Comparison of ENCODE assay signal across 39 cellular contexts in genomic region chr6:114816678-114817077, GRCh38.
"Had no signal": no experiment of that assay in that cellular context is flagged by ENCODE, and none has a peak within 500 bp of the region (broad histone marks: within the 10 kb centered on the region; RNA-seq: fewer than 3 reads in every experiment).

No MANE protein-coding gene starts in this region.

- H3K27ac Mint-ChIP-seq: activated CD4-positive, alpha-beta memory T cell treated with anti-CD3 and anti-CD28 coated beads for 36 hours; activated CD4-positive, alpha-beta T cell treated with anti-CD3 and anti-CD28 coated beads, Interleukin-2, amount 10 ng/mL, durations not matched to agents 24 days and 14 days; activated naive CD4-positive, alpha-beta T cell treated with anti-CD3 and anti-CD28 coated beads for 36 hours; activated naive CD8-positive, alpha-beta T cell treated with anti-CD3 and anti-CD28 coated beads, Interleukin-2, amount 10 ng/mL, durations not matched to agents 7 days and 5 days; activated T-helper 1 cell treated with anti-CD3 and anti-CD28 coated beads, Interleukin-12 subunit alpha, Interleukin-12 subunit beta, Interleukin-2, Interleukin-4 antibody, amounts not matched to agents 30 ng/mL and 10 ng/mL and 1 ng/mL, durations not matched to agents 14 hours and 24 hours and 36 hours; effector memory CD8-positive, alpha-beta T cell; immature natural killer cell; mesothelial cell of epicardium; naive B cell; nephron progenitor cell; stimulated activated effector memory CD8-positive, alpha-beta T cell treated with anti-CD3 and anti-CD28 coated beads, Interleukin-12 subunit alpha, Interleukin-12 subunit beta, amount 100 ng/mL, for 72 hours; stimulated activated naive CD8-positive, alpha-beta T cell treated with anti-CD3 and anti-CD28 coated beads, Interleukin-15, Interleukin-2, amounts not matched to agents 100 ng/mL and 50 ng/mL, for 24 hours; type B pancreatic cell had no signal

- H3K27ac ChIP-seq: ascending aorta, brain microvascular endothelial cell, coronary artery, heart left ventricle, neutrophil, ovary, prostate gland, skin epidermis, thoracic aorta, uterus had no signal

- H3K9me3 Mint-ChIP-seq: activated CD4-positive, alpha-beta T cell treated with anti-CD3 and anti-CD28 coated beads, Interleukin-2, amount 10 ng/mL, durations not matched to agents 24 days and 14 days; type B pancreatic cell had no signal

- H3K36me3 ChIP-seq: ascending aorta, brain microvascular endothelial cell, heart left ventricle, neutrophil, ovary, prostate gland, thoracic aorta, uterus had no signal

- H3K27me3 Mint-ChIP-seq: activated CD4-positive, alpha-beta memory T cell treated with anti-CD3 and anti-CD28 coated beads for 36 hours; activated CD4-positive, alpha-beta T cell treated with anti-CD3 and anti-CD28 coated beads, Interleukin-2, amount 10 ng/mL, durations not matched to agents 24 days and 14 days; activated naive CD8-positive, alpha-beta T cell treated with anti-CD3 and anti-CD28 coated beads, Interleukin-2, amount 10 ng/mL, durations not matched to agents 7 days and 5 days; effector memory CD8-positive, alpha-beta T cell; naive B cell; stimulated activated naive CD8-positive, alpha-beta T cell treated with anti-CD3 and anti-CD28 coated beads, Interleukin-15, Interleukin-2, amounts not matched to agents 100 ng/mL and 50 ng/mL, for 24 hours; type B pancreatic cell had no signal

- ATAC-seq: effector memory CD8-positive, alpha-beta T cell; esophagus mucosa; heart left ventricle; left colon; sciatic nerve; stimulated activated effector memory CD8-positive, alpha-beta T cell treated with anti-CD3 and anti-CD28 coated beads, Interleukin-12 subunit alpha, Interleukin-12 subunit beta, amount 100 ng/mL, for 72 hours had no signal

- H3K4me1 ChIP-seq: ascending aorta, heart left ventricle, prostate gland, uterus had no signal

- H3K4me1 Mint-ChIP-seq: activated CD4-positive, alpha-beta T cell treated with anti-CD3 and anti-CD28 coated beads, Interleukin-2, amount 10 ng/mL, durations not matched to agents 24 days and 14 days; activated naive CD8-positive, alpha-beta T cell treated with anti-CD3 and anti-CD28 coated beads, Interleukin-2, amount 10 ng/mL, durations not matched to agents 7 days and 5 days; immature natural killer cell; mesothelial cell of epicardium; naive B cell; nephron progenitor cell; stimulated activated effector memory CD8-positive, alpha-beta T cell treated with anti-CD3 and anti-CD28 coated beads, Interleukin-12 subunit alpha, Interleukin-12 subunit beta, amount 100 ng/mL, for 72 hours had no signal

- H3K36me3 Mint-ChIP-seq: activated CD4-positive, alpha-beta memory T cell treated with anti-CD3 and anti-CD28 coated beads for 36 hours; activated naive CD8-positive, alpha-beta T cell treated with anti-CD3 and anti-CD28 coated beads, Interleukin-2, amount 10 ng/mL, durations not matched to agents 7 days and 5 days; mesothelial cell of epicardium; naive B cell; stimulated activated effector memory CD8-positive, alpha-beta T cell treated with anti-CD3 and anti-CD28 coated beads, Interleukin-12 subunit alpha, Interleukin-12 subunit beta, amount 100 ng/mL, for 72 hours; type B pancreatic cell had no signal

- DNase-seq: activated CD4-positive, alpha-beta memory T cell treated with anti-CD3 and anti-CD28 coated beads for 36 hours; activated CD4-positive, alpha-beta T cell treated with anti-CD3 and anti-CD28 coated beads, Interleukin-2, amount 10 ng/mL, durations not matched to agents 24 days and 14 days; activated CD4-positive, CD25-positive, alpha-beta regulatory T cell treated with anti-CD3 and anti-CD28 coated beads, Interleukin-2, amount 50 U/mL, for 72 hours; activated CD8-positive, alpha-beta memory T cell treated with anti-CD3 and anti-CD28 coated beads, Interleukin-2, amount 50 U/mL, for 4 hours; activated effector memory CD4-positive, alpha-beta T cell treated with anti-CD3 and anti-CD28 coated beads, Interleukin-2, amount 50 U/mL, for 16 hours; activated naive CD4-positive, alpha-beta T cell treated with anti-CD3 and anti-CD28 coated beads for 36 hours; activated naive CD8-positive, alpha-beta T cell treated with anti-CD3 and anti-CD28 coated beads, Interleukin-2, amount 10 ng/mL, durations not matched to agents 7 days and 5 days; activated T-cell treated with anti-CD3 and anti-CD28 coated beads, Interleukin-2, amount 50 U/mL, for 1 hour; brain microvascular endothelial cell; effector memory CD8-positive, alpha-beta T cell; foreskin fibroblast; heart left ventricle; hypothalamus; immature natural killer cell; kidney; left colon; mammary epithelial cell; naive B cell; nephron progenitor cell; ovary; retina; stimulated activated CD4-positive, alpha-beta T cell treated with anti-CD3 and anti-CD28 coated beads, Interleukin-12 subunit alpha, Interleukin-12 subunit beta, amount 100 ng/mL, for 4 hours; stimulated activated CD4-positive, alpha-beta T cell treated with anti-CD3 and anti-CD28 coated beads, Interleukin-4, amount 100 ng/mL, for 24 hours; T1000; uterus had no signal

- H3K4me3 ChIP-seq: ascending aorta, coronary artery, heart left ventricle, ovary, prostate gland, skin epidermis, thoracic aorta, uterus had no signal

- H3K9me3 ChIP-seq: ascending aorta, heart left ventricle, neutrophil, ovary, prostate gland, uterus had no signal

- FAIRE-seq: endothelial cell of umbilical vein, kidney had no signal

- H3K4me3 Mint-ChIP-seq: activated CD4-positive, alpha-beta memory T cell treated with anti-CD3 and anti-CD28 coated beads for 36 hours; activated CD4-positive, alpha-beta T cell treated with anti-CD3 and anti-CD28 coated beads, Interleukin-2, amount 10 ng/mL, durations not matched to agents 24 days and 14 days; activated naive CD4-positive, alpha-beta T cell treated with anti-CD3 and anti-CD28 coated beads for 36 hours; activated naive CD8-positive, alpha-beta T cell treated with anti-CD3 and anti-CD28 coated beads, Interleukin-2, amount 10 ng/mL, durations not matched to agents 7 days and 5 days; activated T-helper 1 cell treated with anti-CD3 and anti-CD28 coated beads, Interleukin-12 subunit alpha, Interleukin-12 subunit beta, Interleukin-2, Interleukin-4 antibody, amounts not matched to agents 30 ng/mL and 10 ng/mL and 1 ng/mL, durations not matched to agents 14 hours and 24 hours and 36 hours; effector memory CD8-positive, alpha-beta T cell; immature natural killer cell; mesothelial cell of epicardium; naive B cell; nephron progenitor cell; stimulated activated effector memory CD8-positive, alpha-beta T cell treated with anti-CD3 and anti-CD28 coated beads, Interleukin-12 subunit alpha, Interleukin-12 subunit beta, amount 100 ng/mL, for 72 hours; stimulated activated naive CD8-positive, alpha-beta T cell treated with anti-CD3 and anti-CD28 coated beads, Interleukin-15, Interleukin-2, amounts not matched to agents 100 ng/mL and 50 ng/mL, for 24 hours; type B pancreatic cell had no signal

- H3K27me3 ChIP-seq: ascending aorta, brain microvascular endothelial cell, heart left ventricle, neutrophil, ovary, uterus had no signal
